ENCODE assay signal across 11 cellular contexts in the genomic region with DNA sequence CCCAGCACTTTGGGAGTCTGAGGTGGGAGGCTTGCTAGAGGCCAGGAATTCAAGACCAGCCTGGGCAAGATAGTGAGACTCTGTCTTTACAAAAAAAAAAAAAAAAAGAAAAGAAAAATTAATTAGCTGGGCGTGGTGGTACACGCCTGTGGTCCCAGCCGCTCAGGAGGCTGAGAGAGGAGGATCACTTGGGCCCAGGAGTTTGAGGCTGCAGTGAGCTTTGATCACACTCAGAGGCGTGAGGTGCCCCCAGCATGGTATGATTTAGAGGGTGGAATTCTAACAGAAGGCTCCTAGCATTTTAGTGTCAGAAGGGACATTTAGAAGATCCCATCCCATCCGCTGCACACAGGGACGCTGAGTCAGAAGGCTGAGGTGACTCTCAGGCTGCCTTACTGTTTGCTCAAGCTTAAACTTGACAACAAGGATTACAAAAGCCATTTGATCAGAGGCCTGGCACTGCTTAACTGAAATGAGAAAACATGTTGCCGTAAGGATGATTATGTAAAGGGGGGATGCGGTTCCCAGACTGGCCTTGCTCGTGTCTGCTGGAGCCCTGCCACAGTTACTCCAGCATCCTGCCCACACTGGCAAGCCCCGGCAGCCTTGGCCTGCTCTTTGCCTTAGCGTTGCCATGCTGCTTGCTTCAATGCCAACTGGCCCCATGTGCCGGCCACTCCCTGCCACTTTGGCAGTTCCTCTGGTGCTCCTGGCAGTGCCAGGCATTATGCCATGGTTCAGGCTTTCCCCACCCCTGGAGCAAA. TPM values are rescaled to one million over a fixed set of nuclear protein-coding genes. Genes with fewer than 3 reads are reported as not detected.
DNase-seq lines count a peak whose midpoint lies in the region; FAIRE-seq and TF ChIP-seq lines count a peak whose summit lies in the region.
"Had no signal": no experiment of that assay in that cellular context is flagged by ENCODE, and none has a peak within 500 bp of the region (broad histone marks: within the 10 kb centered on the region; RNA-seq: fewer than 3 reads in every experiment).

No MANE protein-coding gene starts in this region.

- FAIRE-seq in GM12891 (lab: Jason Lieb, UNC): no peak
- FAIRE-seq: GM18507 had no signal

- peaks cover 75% of the 10 kb centered on the region for H3K4me1 Mint-ChIP-seq in T-helper 2 cell treated with Interferon-gamma antibody and Interleukin-4, amounts not matched to agents 5 μg/mL and 100 μg/mL, for 36 hours (ENCODE audit: low read depth)

- H3K4me3 ChIP-seq in HL-60 (replicated peaks; ENCODE audit: insufficient read depth, low read length): no peak overlapping the region

- no peaks in the 10 kb centered on the region for H3K27me3 ChIP-seq in HL-60 (ENCODE audit: insufficient read depth, poor library complexity, severe bottlenecking)

- TF ChIP-seq CTCF in HL-60 (IDR thresholded peaks at IDR 0.05; ENCODE audit: insufficient read depth, low read length): no peak

- no peak overlapping the region for H3K27ac Mint-ChIP-seq in T-helper 2 cell treated with Interferon-gamma antibody and Interleukin-4, amounts not matched to agents 5 μg/mL and 100 μg/mL, for 36 hours

- DNase-seq in HL-60 (ENCODE audit: low read depth in 1 of 2, low spot score in 1 of 2) (peak in 1 of 2 experiments; percentile 84), amniotic epithelial cell (ENCODE audit: low read depth) (peak; percentile 33), hippocampal formation (lab: John Stamatoyannopoulos, UW) (peak; percentile 55 to 61), stromal cell of bone marrow (ENCODE audit: low read depth) (peak; percentile 58), GM12891 (ENCODE audit: insufficient read length, low spot score) (no peak), CD1c-positive myeloid dendritic cell (ENCODE audit: extremely low spot score) (no peak)
- DNase-seq in T-helper 2 cell treated with Interferon-gamma antibody and Interleukin-4, amounts not matched to agents 5 μg/mL and 100 μg/mL, for 36 hours (ENCODE audit: low spot score): no peak
- no peak for DNase-seq in activated CD4-positive, alpha-beta T cell treated with anti-CD3 and anti-CD28 coated beads for 1 hour
- DNase-seq: erythroblast, NCI-H510A treated with DMSO at 0.1 percent for 48 hours had no signal

- no peak for TF ChIP-seq POLR2A in GM12891 (IDR thresholded peaks at IDR 0.05; ENCODE audit: low read depth, low read length)

- H3K27me3 Mint-ChIP-seq in T-helper 2 cell treated with Interferon-gamma antibody and Interleukin-4, amounts not matched to agents 5 μg/mL and 100 μg/mL, for 36 hours (ENCODE audit: low read depth): no peaks in the 10 kb centered on the region

- H3K27ac ChIP-seq in HL-60 (replicated peaks): peak overlapping the region; percentile 95

- peaks cover 4% of the 10 kb centered on the region for H3K9me3 Mint-ChIP-seq in T-helper 2 cell treated with Interferon-gamma antibody and Interleukin-4, amounts not matched to agents 5 μg/mL and 100 μg/mL, for 36 hours

- peaks cover 9% of the 10 kb centered on the region for H3K36me3 Mint-ChIP-seq in T-helper 2 cell treated with Interferon-gamma antibody and Interleukin-4, amounts not matched to agents 5 μg/mL and 100 μg/mL, for 36 hours (ENCODE audit: low read depth)

- H3K4me3 Mint-ChIP-seq in T-helper 2 cell treated with Interferon-gamma antibody and Interleukin-4, amounts not matched to agents 5 μg/mL and 100 μg/mL, for 36 hours: no peak overlapping the region

TF ChIP-seq in GM12891, 5 proteins besides CTCF, POLR2A, EP300 and RAD21:
- TF ChIP-seq PAX5 (IDR thresholded peaks at IDR 0.05; ENCODE audit: insufficient read depth, low read length, severe bottlenecking) (no peak), SPI1 (IDR thresholded peaks at IDR 0.05; ENCODE audit: low read depth, low read length) (no peak), POU2F2 (IDR thresholded peaks at IDR 0.05; ENCODE audit: low read depth, low read length) (no peak), TAF1 (IDR thresholded peaks at IDR 0.05; ENCODE audit: low read depth, low read length) (no peak), POLR2AphosphoS5 (IDR thresholded peaks at IDR 0.05; ENCODE audit: low read depth, low read length) (no peak)

RNA-seq across cellular contexts. Expression of a gene that starts 45.6 kb away (rescaled TPM):
- polyA plus RNA-seq in GM12891 (2012; ENCODE audit: low read depth, missing spikeins): 25.7 TPM

Comparison
In these comparisons a context has a peak if more than half of its experiments do, and no peak if none do; other contexts are left out.
1. DNase-seq: peak in amniotic epithelial cell (single experiment), hippocampal formation (2 of 2) and stromal cell of bone marrow (single experiment); none in T-helper 2 cell treated with Interferon-gamma antibody and Interleukin-4, amounts not matched to agents 5 μg/mL and 100 μg/mL, for 36 hours (single experiment), GM12891 (single experiment), activated CD4-positive, alpha-beta T cell treated with anti-CD3 and anti-CD28 coated beads for 1 hour (single experiment) and CD1c-positive myeloid dendritic cell (single experiment).